Comparison of ENCODE assay signal across 29 cellular contexts in genomic region chr4:65227628-65228027, GRCh38.
"Had no signal": no experiment of that assay in that cellular context is flagged by ENCODE, and none has a peak within 500 bp of the region (broad histone marks: within the 10 kb centered on the region; RNA-seq: fewer than 3 reads in every experiment).

No MANE protein-coding gene starts in this region.

- H3K4me3 ChIP-seq: neural progenitor cell, ovary, psoas muscle, right lobe of liver, sigmoid colon, stomach, thoracic aorta, thyroid gland, tibial nerve, upper lobe of left lung, vagina had no signal

- FAIRE-seq: small intestine, urothelium cell line had no signal

- H3K9me3 ChIP-seq: ovary, psoas muscle, right lobe of liver, sigmoid colon, stomach, thoracic aorta, thyroid gland, tibial nerve, upper lobe of left lung, vagina had no signal

- H3K36me3 ChIP-seq: neural progenitor cell, ovary, right lobe of liver, sigmoid colon, stomach, thoracic aorta, thyroid gland, tibial nerve, upper lobe of left lung, vagina had no signal

- H2AFZ ChIP-seq: neural progenitor cell, parathyroid adenoma had no signal

- H3K9ac ChIP-seq: neural progenitor cell, parathyroid adenoma had no signal

- DNase-seq: natural killer cell; occipital lobe; ovary; posterior cingulate gyrus; psoas muscle; right cardiac atrium; right lobe of liver; sigmoid colon; small intestine; stimulated activated CD4-positive, alpha-beta T cell treated with anti-CD3 and anti-CD28 coated beads, Interleukin-15, amount 100 ng/mL, for 24 hours; stimulated activated CD4-positive, alpha-beta T cell treated with anti-CD3 and anti-CD28 coated beads, Interleukin-2, amount 100 ng/mL, for 24 hours; stimulated activated CD4-positive, alpha-beta T cell treated with anti-CD3 and anti-CD28 coated beads, Interleukin-2, amount 100 ng/mL, for 48 hours; stimulated activated CD4-positive, alpha-beta T cell treated with anti-CD3 and anti-CD28 coated beads, Interleukin-4, amount 100 ng/mL, for 4 hours; stimulated activated CD8-positive, alpha-beta memory T cell treated with anti-CD3 and anti-CD28 coated beads, Interleukin-4, amount 100 ng/mL, for 48 hours; stimulated activated naive CD4-positive, alpha-beta T cell treated with Interleukin-2 at 50 U/mL for 16 hours; stomach; thyroid gland; trophoblast cell; upper lobe of left lung had no signal

- H3K36me3 Mint-ChIP-seq: neural progenitor cell; stimulated activated memory B cell treated with anti-CD40 and anti-IgM and Interleukin-4, amounts not matched to agents 10 μg/mL and 1 μg/mL and 100 μg/mL, for 72 hours had no signal

- ATAC-seq: natural killer cell; psoas muscle; right cardiac atrium; right lobe of liver; stimulated activated memory B cell treated with anti-CD40 and anti-IgM and Interleukin-4, amounts not matched to agents 10 μg/mL and 1 μg/mL and 100 μg/mL, for 72 hours had no signal

- H3K27me3 ChIP-seq: neural progenitor cell, ovary, right lobe of liver, sigmoid colon, stomach, thyroid gland, tibial nerve, upper lobe of left lung, vagina had no signal

- H3K27me3 Mint-ChIP-seq: progenitor cell of endocrine pancreas; stimulated activated memory B cell treated with anti-CD40 and anti-IgM and Interleukin-4, amounts not matched to agents 10 μg/mL and 1 μg/mL and 100 μg/mL, for 72 hours; stimulated activated naive CD8-positive, alpha-beta T cell treated with anti-CD3 and anti-CD28 coated beads, Interleukin-15, Interleukin-2, amounts not matched to agents 100 ng/mL and 50 ng/mL, for 24 hours had no signal

- H3K4me1 ChIP-seq: neural progenitor cell, parathyroid adenoma, psoas muscle, right lobe of liver, sigmoid colon, stomach, tibial nerve, upper lobe of left lung, vagina had no signal

- H3K27ac Mint-ChIP-seq: natural killer cell; nephron; neural progenitor cell; progenitor cell of endocrine pancreas; stimulated activated memory B cell treated with anti-CD40 and anti-IgM and Interleukin-4, amounts not matched to agents 10 μg/mL and 1 μg/mL and 100 μg/mL, for 72 hours; stimulated activated naive CD8-positive, alpha-beta T cell treated with anti-CD3 and anti-CD28 coated beads, Interleukin-15, Interleukin-2, amounts not matched to agents 100 ng/mL and 50 ng/mL, for 24 hours had no signal

- H3K9me3 Mint-ChIP-seq: nephron; neural progenitor cell; stimulated activated memory B cell treated with anti-CD40 and anti-IgM and Interleukin-4, amounts not matched to agents 10 μg/mL and 1 μg/mL and 100 μg/mL, for 72 hours had no signal

- H3K79me2 ChIP-seq: parathyroid adenoma had no signal

- H3K4me2 ChIP-seq: neural progenitor cell had no signal

- H3K4me1 Mint-ChIP-seq: natural killer cell; nephron; neural progenitor cell; stimulated activated memory B cell treated with anti-CD40 and anti-IgM and Interleukin-4, amounts not matched to agents 10 μg/mL and 1 μg/mL and 100 μg/mL, for 72 hours had no signal

- H3K27ac ChIP-seq: neural progenitor cell, ovary, parathyroid adenoma, psoas muscle, right lobe of liver, sigmoid colon, stomach, thoracic aorta, thyroid gland, tibial nerve, upper lobe of left lung, vagina had no signal

- H3K4me3 Mint-ChIP-seq: natural killer cell; nephron; neural progenitor cell; stimulated activated memory B cell treated with anti-CD40 and anti-IgM and Interleukin-4, amounts not matched to agents 10 μg/mL and 1 μg/mL and 100 μg/mL, for 72 hours; stimulated activated naive CD8-positive, alpha-beta T cell treated with anti-CD3 and anti-CD28 coated beads, Interleukin-15, Interleukin-2, amounts not matched to agents 100 ng/mL and 50 ng/mL, for 24 hours had no signal
